8 cellular contexts compared by ENCODE assay signal in the genomic region with DNA sequence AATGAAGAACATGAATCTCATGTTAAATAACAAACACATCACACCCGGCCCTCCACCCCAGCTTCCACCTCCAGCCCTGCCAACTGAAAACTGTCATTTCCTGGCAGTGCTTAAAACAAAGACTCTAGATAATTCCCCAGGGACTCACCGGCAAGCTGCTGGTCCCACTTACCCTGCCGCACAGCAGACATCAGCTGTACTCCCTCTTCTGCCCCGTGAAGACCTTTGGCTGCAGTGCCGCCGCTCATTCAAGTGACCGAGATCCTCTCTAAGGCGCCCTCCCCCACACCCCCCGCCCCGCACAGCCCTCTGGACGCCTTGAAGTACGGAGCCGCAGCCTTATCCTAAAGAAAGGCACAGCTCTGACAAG. TPM values are rescaled to one million over a fixed set of nuclear protein-coding genes. Genes with fewer than 3 reads are reported as not detected.
DNase-seq lines count a peak whose midpoint lies in the region; ATAC-seq and TF ChIP-seq lines count a peak whose summit lies in the region.

No MANE protein-coding gene starts in this region.

- ATAC-seq in GM19467 (IDR thresholded peaks at IDR 0.05; ENCODE audit: unreplicated experiment) (peak; percentile 31), T-cell (replicated peaks in 1 of 4) (peak; percentile 17 to 21 (median 19)), thoracic aorta (ENCODE audit: insufficient number of reproducible peaks, low FRiP score, low read depth) (no peak)

- peaks cover 25 to 45% of the 10 kb centered on the region in 2 donors for H3K4me1 ChIP-seq in thoracic aorta (ENCODE audit: control insufficient read depth in 1 of 2, low read depth in 2 of 2)

- TF ChIP-seq CTCF in thoracic aorta (IDR thresholded peaks at IDR 0.05): no peak

- POLR2A ChIA-PET in T-cell (lab: Charles Lee): interaction anchor here (1.0 to 2.6 kb wide), 4 partner anchors 9 to 175 kb away, joined by 3 to 14 read pairs (median 5); a partner anchor contains a TSS

- no peaks in the 10 kb centered on the region for H3K9me3 Mint-ChIP-seq in T-cell

- no peaks in the 10 kb centered on the region for H3K27me3 Mint-ChIP-seq in T-cell

- no peaks in the 10 kb centered on the region for H3K9me3 ChIP-seq in thoracic aorta

- CTCF ChIA-PET in T-cell (lab: Charles Lee): interaction anchor here (0.6 to 4.3 kb wide), 13 partner anchors 7 to 60 kb away, joined by 3 to 32 read pairs (median 4); no protein-coding TSS in a partner anchor

- peaks cover 69 to 80% (median 75%) of the 10 kb centered on the region in 3 donors for H3K4me1 Mint-ChIP-seq in T-cell

- H3K4me3 ChIP-seq in thoracic aorta: peak overlapping the region; percentile 97

- H3K36me3 Mint-ChIP-seq in T-cell: no peaks in the 10 kb centered on the region

- H3K36me3 ChIP-seq in thoracic aorta: no peaks in the 10 kb centered on the region

- H3K27ac Mint-ChIP-seq in T-cell: peak overlapping the region; percentile 97 to 99

- H3K4me3 Mint-ChIP-seq in T-cell: peak overlapping the region; percentile 98 to 99 (median 98)

- no peaks in the 10 kb centered on the region for H3K27me3 ChIP-seq in thoracic aorta (replicated peaks; ENCODE audit: insufficient read depth)

- H3K27ac ChIP-seq in thoracic aorta: peak overlapping the region; percentile 60 to 80

- peak; percentile 10 for DNase-seq in DMS153 treated with DMSO at 0.1 percent for 48 hours (lab: John Stamatoyannopoulos, UW; ENCODE audit: unreplicated experiment)
- DNase-seq in HuH-7 (ENCODE audit: low spot score): peak; percentile 23
- peak in 7 of 34 experiments; percentile 19 to 40 (median 26) for DNase-seq in T-cell
- peak; percentile 71 for DNase-seq in ecto neural progenitor cell (ENCODE audit: low spot score)
- peak; percentile 76 to 82 for DNase-seq in lung microvascular endothelial cell (ENCODE audit: low read depth in 2 of 2)
- DNase-seq in thoracic aorta (ENCODE audit: low spot score): no peak
- DNase-seq in GOT3 (lab: John Stamatoyannopoulos, UW): no peak

RNA-seq across cellular contexts. Expression of a gene that starts 0.5 kb away (rescaled TPM):
- total RNA-seq in T-cell (10 to 100 TPM; 27.6 to 73.3 (median 56.8) TPM), lung microvascular endothelial cell (31.6 and 38.7 TPM in 2 replicates), thoracic aorta (100 to 1,000 TPM in 1 of 2 donors, 10 to 100 TPM in 1; 29.2 to 148 TPM)

Comparison
In these comparisons a context has a peak if more than half of its experiments do, and no peak if none do; other contexts are left out.
1. DNase-seq: peak in DMS153 treated with DMSO at 0.1 percent for 48 hours (single experiment), HuH-7 (single experiment), ecto neural progenitor cell (single experiment) and lung microvascular endothelial cell (2 of 2); none in thoracic aorta (single experiment) and GOT3 (single experiment).